Comparison of ENCODE assay signal across 30 cellular contexts in genomic region chr3:127604546-127605165, GRCh38.
"Had no signal": no experiment of that assay in that cellular context is flagged by ENCODE, and none has a peak within 500 bp of the region (broad histone marks: within the 10 kb centered on the region; RNA-seq: fewer than 3 reads in every experiment).

No MANE protein-coding gene starts in this region.

- H3K27me3 ChIP-seq: SJCRH30 had no signal

- H3K27me3 Mint-ChIP-seq: activated CD4-positive, alpha-beta memory T cell treated with anti-CD3 and anti-CD28 coated beads, Interleukin-2, amount 10 ng/mL, durations not matched to agents 7 days and 5 days; activated naive CD8-positive, alpha-beta T cell treated with anti-CD3 and anti-CD28 coated beads, Interleukin-2, amount 50 U/mL, for 24 hours; brain; central memory CD8-positive, alpha-beta T cell had no signal

- H3K9ac ChIP-seq: SK-N-SH had no signal

- H3K27ac ChIP-seq: SJCRH30, WERI-Rb-1 had no signal

- H3K4me1 ChIP-seq: SJCRH30 had no signal

- H3K4me2 ChIP-seq: SK-N-SH had no signal

- H3K9me3 ChIP-seq: SJCRH30, SK-N-SH had no signal

- ATAC-seq: activated naive CD4-positive, alpha-beta T cell treated with anti-CD3 and anti-CD28 coated beads, Interleukin-2, amount 50 U/mL, for 72 hours; activated naive CD8-positive, alpha-beta T cell treated with anti-CD3 and anti-CD28 coated beads, Interleukin-2, amount 50 U/mL, for 24 hours; Panc1 had no signal

- H3K4me3 ChIP-seq: SJCRH30 had no signal

- H3K27ac Mint-ChIP-seq: activated CD4-positive, alpha-beta memory T cell treated with anti-CD3 and anti-CD28 coated beads, Interleukin-2, amount 10 ng/mL, durations not matched to agents 7 days and 5 days; activated naive CD4-positive, alpha-beta T cell treated with anti-CD3 and anti-CD28 coated beads, Interleukin-2, amount 50 U/mL, for 72 hours; activated naive CD8-positive, alpha-beta T cell treated with anti-CD3 and anti-CD28 coated beads, Interleukin-2, amount 50 U/mL, for 24 hours had no signal

- H3K4me3 Mint-ChIP-seq: activated CD4-positive, alpha-beta memory T cell treated with anti-CD3 and anti-CD28 coated beads, Interleukin-2, amount 10 ng/mL, durations not matched to agents 7 days and 5 days; activated naive CD8-positive, alpha-beta T cell treated with anti-CD3 and anti-CD28 coated beads, Interleukin-2, amount 50 U/mL, for 24 hours; central memory CD8-positive, alpha-beta T cell had no signal

- FAIRE-seq: astrocyte had no signal

- H3K9me3 Mint-ChIP-seq: activated CD4-positive, alpha-beta memory T cell treated with anti-CD3 and anti-CD28 coated beads, Interleukin-2, amount 10 ng/mL, durations not matched to agents 7 days and 5 days; activated naive CD4-positive, alpha-beta T cell treated with anti-CD3 and anti-CD28 coated beads, Interleukin-2, amount 50 U/mL, for 72 hours; activated naive CD8-positive, alpha-beta T cell treated with anti-CD3 and anti-CD28 coated beads, Interleukin-2, amount 50 U/mL, for 24 hours; brain; central memory CD8-positive, alpha-beta T cell had no signal

- DNase-seq: activated CD4-positive, alpha-beta memory T cell treated with anti-CD3 and anti-CD28 coated beads, Interleukin-2, amount 10 ng/mL, durations not matched to agents 7 days and 5 days; activated CD4-positive, alpha-beta T cell treated with anti-CD3 and anti-CD28 coated beads for 48 hours; activated CD8-positive, alpha-beta memory T cell treated with anti-CD3 and anti-CD28 coated beads, Interleukin-2, amount 50 U/mL, for 48 hours; activated naive CD8-positive, alpha-beta T cell treated with anti-CD3 and anti-CD28 coated beads, Interleukin-2, amount 50 U/mL, for 24 hours; activated T-cell treated with anti-CD3 and anti-CD28 coated beads, Interleukin-2, amount 50 U/mL, for 1 hour; amniotic stem cell; KG1; MV-4-11; NCI-H1092 treated with DMSO at 0.1 percent for 48 hours; NCI-H1417 treated with DMSO at 0.1 percent for 48 hours; NCI-H1694; NCI-H2029; NCI-H2107; NCI-H2171 treated with DMSO at 0.1 percent for 48 hours; NCI-H345; NCI-H510A; NCI-H526 treated with DMSO at 0.1 percent for 48 hours; NK-92 treated with Interleukin-12 subunit alpha and Interleukin-12 subunit beta, amount 100 ng/mL, for 24 hours; OCI-M1; Right ventricle myocardium superior; RPMI8226; SJCRH30; SK-N-SH; T-helper 1 cell; WERI-Rb-1 had no signal
